1 cellular context compared by ENCODE assay signal in the genomic region with DNA sequence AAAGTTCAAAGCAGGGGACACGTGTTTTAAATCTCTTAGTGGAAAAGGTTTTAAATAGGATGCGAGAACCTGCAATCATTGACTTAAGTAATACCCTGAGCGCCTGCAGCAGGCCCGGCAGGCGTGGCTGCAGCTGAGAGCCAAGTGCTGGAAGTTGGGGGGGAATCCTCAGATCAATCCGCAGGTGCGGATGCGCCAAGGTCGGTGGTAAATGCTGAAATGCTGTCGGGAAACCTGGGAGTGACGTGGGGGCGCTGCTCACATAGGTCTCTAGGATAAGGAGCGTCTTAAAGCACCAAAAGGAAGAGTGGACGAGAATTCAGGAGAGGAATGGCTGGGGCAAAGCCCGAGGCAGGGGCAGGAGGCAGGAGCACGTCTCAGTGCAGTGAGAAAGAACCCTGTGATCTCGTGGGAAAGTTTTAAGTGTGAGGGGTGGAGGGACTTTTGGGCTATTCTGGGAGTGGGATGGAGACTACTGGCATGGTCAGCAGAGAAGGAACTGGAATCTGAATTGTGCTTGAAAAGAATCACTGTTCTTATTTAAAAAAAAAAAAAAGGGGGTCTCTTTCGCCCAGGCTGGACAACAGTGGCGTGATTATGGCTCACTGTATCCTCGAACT.
TF ChIP-seq lines count a peak whose summit lies in the region.

No MANE protein-coding gene starts in this region.

TF ChIP-seq in K562, 482 proteins besides CTCF, POLR2A, EP300 and RAD21 (continued from another document):
- TF ChIP-seq, protein P1, sequence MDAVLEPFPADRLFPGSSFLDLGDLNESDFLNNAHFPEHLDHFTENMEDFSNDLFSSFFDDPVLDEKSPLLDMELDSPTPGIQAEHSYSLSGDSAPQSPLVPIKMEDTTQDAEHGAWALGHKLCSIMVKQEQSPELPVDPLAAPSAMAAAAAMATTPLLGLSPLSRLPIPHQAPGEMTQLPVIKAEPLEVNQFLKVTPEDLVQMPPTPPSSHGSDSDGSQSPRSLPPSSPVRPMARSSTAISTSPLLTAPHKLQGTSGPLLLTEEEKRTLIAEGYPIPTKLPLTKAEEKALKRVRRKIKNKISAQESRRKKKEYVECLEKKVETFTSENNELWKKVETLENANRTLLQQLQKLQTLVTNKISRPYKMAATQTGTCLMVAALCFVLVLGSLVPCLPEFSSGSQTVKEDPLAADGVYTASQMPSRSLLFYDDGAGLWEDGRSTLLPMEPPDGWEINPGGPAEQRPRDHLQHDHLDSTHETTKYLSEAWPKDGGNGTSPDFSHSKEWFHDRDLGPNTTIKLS (IDR thresholded peaks at IDR 0.05; ENCODE audit: borderline replicate concordance, low read depth), result 0 out of 2 replicates have a peak, but pooled peaks have one; percentile 56
- no peak for TF ChIP-seq MBD2 (IDR thresholded peaks at IDR 0.05; ENCODE audit: borderline replicate concordance, low read depth)
- TF ChIP-seq ATF7 (IDR thresholded peaks at IDR 0.05), result peak; percentile 20; the same call in 1 of the 2 replicates
- no peak for TF ChIP-seq RBM39 (optimal IDR thresholded peaks at IDR 0.05; ENCODE audit: low read depth, low read length)
- TF ChIP-seq HNRNPL (IDR thresholded peaks at IDR 0.05; ENCODE audit: low read depth, low read length), result no peak
- TF ChIP-seq TBP (optimal IDR thresholded peaks at IDR 0.05; ENCODE audit: low read depth, low read length), result peak; percentile 9
- TF ChIP-seq, protein P2, sequence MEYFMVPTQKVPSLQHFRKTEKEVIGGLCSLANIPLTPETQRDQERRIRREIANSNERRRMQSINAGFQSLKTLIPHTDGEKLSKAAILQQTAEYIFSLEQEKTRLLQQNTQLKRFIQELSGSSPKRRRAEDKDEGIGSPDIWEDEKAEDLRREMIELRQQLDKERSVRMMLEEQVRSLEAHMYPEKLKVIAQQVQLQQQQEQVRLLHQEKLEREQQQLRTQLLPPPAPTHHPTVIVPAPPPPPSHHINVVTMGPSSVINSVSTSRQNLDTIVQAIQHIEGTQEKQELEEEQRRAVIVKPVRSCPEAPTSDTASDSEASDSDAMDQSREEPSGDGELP (CRISPR knock-in tag; IDR thresholded peaks at IDR 0.05; ENCODE audit: borderline replicate concordance), result peak; percentile 60
- no peak for TF ChIP-seq MYNN (IDR thresholded peaks at IDR 0.05)
- TF ChIP-seq MYNN (CRISPR knock-in tag; IDR thresholded peaks at IDR 0.05), result no peak
- TF ChIP-seq, protein P3, sequence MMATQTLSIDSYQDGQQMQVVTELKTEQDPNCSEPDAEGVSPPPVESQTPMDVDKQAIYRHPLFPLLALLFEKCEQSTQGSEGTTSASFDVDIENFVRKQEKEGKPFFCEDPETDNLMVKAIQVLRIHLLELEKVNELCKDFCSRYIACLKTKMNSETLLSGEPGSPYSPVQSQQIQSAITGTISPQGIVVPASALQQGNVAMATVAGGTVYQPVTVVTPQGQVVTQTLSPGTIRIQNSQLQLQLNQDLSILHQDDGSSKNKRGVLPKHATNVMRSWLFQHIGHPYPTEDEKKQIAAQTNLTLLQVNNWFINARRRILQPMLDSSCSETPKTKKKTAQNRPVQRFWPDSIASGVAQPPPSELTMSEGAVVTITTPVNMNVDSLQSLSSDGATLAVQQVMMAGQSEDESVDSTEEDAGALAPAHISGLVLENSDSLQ (IDR thresholded peaks at IDR 0.05), result peak; percentile 61
- peak; percentile 20; the same call in 1 of the 2 replicates for TF ChIP-seq LEF1 (IDR thresholded peaks at IDR 0.05)
- TF ChIP-seq, protein P4, sequence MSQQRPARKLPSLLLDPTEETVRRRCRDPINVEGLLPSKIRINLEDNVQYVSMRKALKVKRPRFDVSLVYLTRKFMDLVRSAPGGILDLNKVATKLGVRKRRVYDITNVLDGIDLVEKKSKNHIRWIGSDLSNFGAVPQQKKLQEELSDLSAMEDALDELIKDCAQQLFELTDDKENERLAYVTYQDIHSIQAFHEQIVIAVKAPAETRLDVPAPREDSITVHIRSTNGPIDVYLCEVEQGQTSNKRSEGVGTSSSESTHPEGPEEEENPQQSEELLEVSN (IDR thresholded peaks at IDR 0.05; ENCODE audit: borderline replicate concordance in 1 of 2, extremely low read depth in 1 of 2, insufficient read depth in 1 of 2, insufficient read length in 1 of 2, low read depth in 1 of 2, low read length in 1 of 2, poor library complexity in 1 of 2, severe bottlenecking in 1 of 2), result peak in 1 of 2 experiments; percentile 6
- no peak for TF ChIP-seq ZNF175 (CRISPR knock-in tag; IDR thresholded peaks at IDR 0.05; ENCODE audit: low read depth)
- peak; percentile 70 for TF ChIP-seq EP400 (IDR thresholded peaks at IDR 0.05)
- TF ChIP-seq ZFP36 (IDR thresholded peaks at IDR 0.05; ENCODE audit: low read depth, low read length, partially characterized antibody), result no peak
- TF ChIP-seq, protein P5, sequence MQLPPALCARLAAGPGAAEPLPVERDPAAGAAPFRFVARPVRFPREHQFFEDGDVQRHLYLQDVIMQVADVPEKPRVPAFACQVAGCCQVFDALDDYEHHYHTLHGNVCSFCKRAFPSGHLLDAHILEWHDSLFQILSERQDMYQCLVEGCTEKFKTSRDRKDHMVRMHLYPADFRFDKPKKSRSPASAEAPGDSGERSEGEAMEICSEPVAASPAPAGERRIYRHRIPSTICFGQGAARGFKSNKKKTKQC (CRISPR knock-in tag; IDR thresholded peaks at IDR 0.05), result no peak
- peak; percentile 48 for TF ChIP-seq KDM5B (IDR thresholded peaks at IDR 0.05; ENCODE audit: insufficient replicate concordance, low read depth, low read length)
- TF ChIP-seq HDAC2 (IDR thresholded peaks at IDR 0.05), result peak; percentile 80
- TF ChIP-seq MEF2D (tag; conservative IDR thresholded peaks at IDR 0.05; ENCODE audit: low read depth), result no peak
- no peak for TF ChIP-seq LCOR (CRISPR knock-in tag; IDR thresholded peaks at IDR 0.05)
- TF ChIP-seq, protein P6, sequence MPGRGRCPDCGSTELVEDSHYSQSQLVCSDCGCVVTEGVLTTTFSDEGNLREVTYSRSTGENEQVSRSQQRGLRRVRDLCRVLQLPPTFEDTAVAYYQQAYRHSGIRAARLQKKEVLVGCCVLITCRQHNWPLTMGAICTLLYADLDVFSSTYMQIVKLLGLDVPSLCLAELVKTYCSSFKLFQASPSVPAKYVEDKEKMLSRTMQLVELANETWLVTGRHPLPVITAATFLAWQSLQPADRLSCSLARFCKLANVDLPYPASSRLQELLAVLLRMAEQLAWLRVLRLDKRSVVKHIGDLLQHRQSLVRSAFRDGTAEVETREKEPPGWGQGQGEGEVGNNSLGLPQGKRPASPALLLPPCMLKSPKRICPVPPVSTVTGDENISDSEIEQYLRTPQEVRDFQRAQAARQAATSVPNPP (IDR thresholded peaks at IDR 0.05; ENCODE audit: borderline replicate concordance, insufficient read depth, insufficient read length), result no peak
- TF ChIP-seq, protein P7, sequence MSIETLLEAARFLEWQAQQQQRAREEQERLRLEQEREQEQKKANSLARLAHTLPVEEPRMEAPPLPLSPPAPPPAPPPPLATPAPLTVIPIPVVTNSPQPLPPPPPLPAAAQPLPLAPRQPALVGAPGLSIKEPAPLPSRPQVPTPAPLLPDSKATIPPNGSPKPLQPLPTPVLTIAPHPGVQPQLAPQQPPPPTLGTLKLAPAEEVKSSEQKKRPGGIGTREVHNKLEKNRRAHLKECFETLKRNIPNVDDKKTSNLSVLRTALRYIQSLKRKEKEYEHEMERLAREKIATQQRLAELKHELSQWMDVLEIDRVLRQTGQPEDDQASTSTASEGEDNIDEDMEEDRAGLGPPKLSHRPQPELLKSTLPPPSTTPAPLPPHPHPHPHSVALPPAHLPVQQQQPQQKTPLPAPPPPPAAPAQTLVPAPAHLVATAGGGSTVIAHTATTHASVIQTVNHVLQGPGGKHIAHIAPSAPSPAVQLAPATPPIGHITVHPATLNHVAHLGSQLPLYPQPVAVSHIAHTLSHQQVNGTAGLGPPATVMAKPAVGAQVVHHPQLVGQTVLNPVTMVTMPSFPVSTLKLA (conservative IDR thresholded peaks at IDR 0.05), result peak; percentile 71 to 90
- TF ChIP-seq MTA1 (IDR thresholded peaks at IDR 0.05; ENCODE audit: borderline replicate concordance), result 0 out of 2 replicates have a peak, but pooled peaks have one; percentile 15
- no peak for TF ChIP-seq ZEB2 (IDR thresholded peaks at IDR 0.05)
